8 cellular contexts compared by ENCODE assay signal in genomic region chr2:34096552-34097171, GRCh38.
A peak's percentile ranks its signal among the peaks of the same experiment; 100 is the strongest.
DNase-seq lines count a peak whose midpoint lies in the region; ATAC-seq and TF ChIP-seq lines count a peak whose summit lies in the region.

No MANE protein-coding gene starts in this region.

- TF ChIP-seq CTCF in C4-2B (conservative IDR thresholded peaks at IDR 0.05): peak; percentile 79
- peak; percentile 86 for TF ChIP-seq CTCF in osteocyte (IDR thresholded peaks at IDR 0.05)

- no peaks in the 10 kb centered on the region for H3K9me3 Mint-ChIP-seq in osteocyte (ENCODE audit: unreplicated experiment)

- H3K4me3 Mint-ChIP-seq in osteocyte (ENCODE audit: unreplicated experiment): no peak overlapping the region

- peaks cover 4% of the 10 kb centered on the region for H3K27me3 Mint-ChIP-seq in osteocyte (ENCODE audit: unreplicated experiment)

- H3K36me3 Mint-ChIP-seq in osteocyte (ENCODE audit: unreplicated experiment): no peaks in the 10 kb centered on the region

- H3K27ac ChIP-seq in C4-2B: no peak overlapping the region

- DNase-seq in NCI-H345 (lab: John Stamatoyannopoulos, UW): peak; percentile 24
- peak; percentile 56 for DNase-seq in activated CD8-positive, alpha-beta memory T cell treated with anti-CD3 and anti-CD28 coated beads for 24 hours
- DNase-seq in fibroblast of the conjunctiva (ENCODE audit: low read depth): peak; percentile 63
- DNase-seq in osteocyte (ENCODE audit: extremely low spot score, unreplicated experiment): no peak
- DNase-seq in NCI-H774 (lab: John Stamatoyannopoulos, UW): no peak

- no peaks in the 10 kb centered on the region for H3K4me1 Mint-ChIP-seq in osteocyte (ENCODE audit: unreplicated experiment)

- H3K27ac Mint-ChIP-seq in osteocyte (ENCODE audit: unreplicated experiment): no peak overlapping the region

- peak; percentile 81 for ATAC-seq in GM18502 (IDR thresholded peaks at IDR 0.05; ENCODE audit: poor library complexity, unreplicated experiment)
- ATAC-seq in HG02973 (IDR thresholded peaks at IDR 0.05; ENCODE audit: unreplicated experiment): peak; percentile 82

Comparison
In these comparisons a context has a peak if more than half of its experiments do, and no peak if none do; other contexts are left out.
1. DNase-seq: peak in NCI-H345 (single experiment), activated CD8-positive, alpha-beta memory T cell treated with anti-CD3 and anti-CD28 coated beads for 24 hours (single experiment) and fibroblast of the conjunctiva (single experiment); none in osteocyte (single experiment) and NCI-H774 (single experiment).